Comparison of ENCODE assay signal across 20 cellular contexts in genomic region chr21:46406001-46406400, GRCh38. TPM values are rescaled to one million over a fixed set of nuclear protein-coding genes. Genes with fewer than 3 reads are reported as not detected.
DNase-seq lines count a peak whose midpoint lies in the region; ATAC-seq and TF ChIP-seq lines count a peak whose summit lies in the region.
"Had no signal": no experiment of that assay in that cellular context is flagged by ENCODE, and none has a peak within 500 bp of the region (broad histone marks: within the 10 kb centered on the region; RNA-seq: fewer than 3 reads in every experiment).

No MANE protein-coding gene starts in this region.

- H3K27ac Mint-ChIP-seq in activated T-cell treated with anti-CD3 and anti-CD28 coated beads, Interleukin-2, amount 50 U/mL, for 72 hours: peak overlapping the region; percentile 54
- peak overlapping the region; percentile 10 for H3K27ac Mint-ChIP-seq in CD4-positive, alpha-beta T cell
- no peak overlapping the region for H3K27ac Mint-ChIP-seq in chondrocyte (ENCODE audit: unreplicated experiment)
- H3K27ac Mint-ChIP-seq in naive thymus-derived CD8-positive, alpha-beta T cell: peak overlapping the region in 7 of 10 donors; percentile 4 to 88 (median 39)

- no peaks in the 10 kb centered on the region for H3K4me1 Mint-ChIP-seq in activated T-cell treated with anti-CD3 and anti-CD28 coated beads, Interleukin-2, amount 50 U/mL, for 72 hours (ENCODE audit: low read depth)
- H3K4me1 Mint-ChIP-seq in CD4-positive, alpha-beta T cell (ENCODE audit: low read depth): no peaks in the 10 kb centered on the region
- no peaks in the 10 kb centered on the region for H3K4me1 Mint-ChIP-seq in chondrocyte (ENCODE audit: low read depth)
- H3K4me1 Mint-ChIP-seq in naive thymus-derived CD8-positive, alpha-beta T cell: peaks cover 0 to 7% (median 5%) of the 10 kb centered on the region in 4 donors

- DNase-seq in activated T-cell treated with anti-CD3 and anti-CD28 coated beads, Interleukin-2, amount 50 U/mL, for 72 hours: no peak
- no peak for DNase-seq in activated T-cell treated with anti-CD3 and anti-CD28 coated beads, Interleukin-2, amount 50 U/mL, for 48 hours
- DNase-seq in CD4-positive, alpha-beta T cell: no peak
- DNase-seq in chondrocyte (ENCODE audit: low spot score): peak; percentile 13
- DNase-seq in naive thymus-derived CD8-positive, alpha-beta T cell: no peak
- DNase-seq in upper lobe of right lung: no peak
- DNase-seq in ureter (ENCODE audit: low spot score): no peak
- DNase-seq: GM23248; IMR-90; NCI-H1105 treated with DMSO at 0.1 percent for 48 hours; NCI-H2029 treated with DMSO at 0.1 percent for 48 hours; NCI-H226; NCI-H510A treated with DMSO at 0.1 percent for 48 hours; NCI-H774; NK-92 treated with Interleukin-12 subunit alpha and Interleukin-12 subunit beta, amount 100 ng/mL, for 24 hours had no signal

- POLR2A ChIA-PET in CD4-positive, alpha-beta T cell (lab: Charles Lee): no interaction called here
- POLR2A ChIA-PET in naive thymus-derived CD8-positive, alpha-beta T cell (lab: Charles Lee): no interaction called here

- no peaks in the 10 kb centered on the region for H3K27me3 Mint-ChIP-seq in activated T-cell treated with anti-CD3 and anti-CD28 coated beads, Interleukin-2, amount 50 U/mL, for 72 hours (ENCODE audit: low read depth)
- H3K27me3 Mint-ChIP-seq in CD4-positive, alpha-beta T cell: no peaks in the 10 kb centered on the region
- no peaks in the 10 kb centered on the region for H3K27me3 Mint-ChIP-seq in chondrocyte (ENCODE audit: low read depth)
- no peaks in the 10 kb centered on the region for H3K27me3 Mint-ChIP-seq in naive thymus-derived CD8-positive, alpha-beta T cell

- intact Hi-C loops in CD4-positive, alpha-beta T cell (cut with DNase I, micrococcal nuclease): no loop called here
- intact Hi-C loops in upper lobe of right lung (cut with DNase I): no loop called here

- no peak overlapping the region for H3K27ac ChIP-seq in CD4-positive, alpha-beta T cell (ENCODE audit: low read depth, low read length)
- H3K27ac ChIP-seq in upper lobe of right lung: no peak overlapping the region
- H3K27ac ChIP-seq: 22Rv1; BLaER1 treated with 17β-estradiol and CSF1 and Interleukin-3, amounts not matched to agents 10 nM and 100 nM; GM23248; RWPE1 had no signal

- no peaks in the 10 kb centered on the region for H3K27me3 ChIP-seq in CD4-positive, alpha-beta T cell (ENCODE audit: control insufficient read depth, insufficient read depth, low read length)
- no peaks in the 10 kb centered on the region for H3K27me3 ChIP-seq in upper lobe of right lung
- H3K27me3 ChIP-seq: BLaER1 treated with 17β-estradiol and CSF1 and Interleukin-3, amounts not matched to agents 10 nM and 100 nM had no signal

- no peaks in the 10 kb centered on the region for H3K4me1 ChIP-seq in upper lobe of right lung
- H3K4me1 ChIP-seq: HAP-1 had no signal

- no peak overlapping the region for H3K4me3 Mint-ChIP-seq in activated T-cell treated with anti-CD3 and anti-CD28 coated beads, Interleukin-2, amount 50 U/mL, for 72 hours
- no peak overlapping the region for H3K4me3 Mint-ChIP-seq in CD4-positive, alpha-beta T cell
- H3K4me3 Mint-ChIP-seq in chondrocyte (ENCODE audit: unreplicated experiment): no peak overlapping the region
- no peak overlapping the region for H3K4me3 Mint-ChIP-seq in naive thymus-derived CD8-positive, alpha-beta T cell

- H3K4me3 ChIP-seq in upper lobe of right lung: no peak overlapping the region
- H3K4me3 ChIP-seq: BLaER1 treated with 17β-estradiol and CSF1 and Interleukin-3, amounts not matched to agents 10 nM and 100 nM; GM23248; HAP-1 had no signal

- no peak for ATAC-seq in activated T-cell treated with anti-CD3 and anti-CD28 coated beads, Interleukin-2, amount 50 U/mL, for 72 hours (replicated peaks in 1 of 2)
- ATAC-seq in CD4-positive, alpha-beta T cell (ENCODE audit: poor library complexity): no peak
- no peak for ATAC-seq in naive thymus-derived CD8-positive, alpha-beta T cell
- ATAC-seq in HG03342 (IDR thresholded peaks at IDR 0.05; ENCODE audit: unreplicated experiment) (no peak), upper lobe of right lung (no peak)

- no peaks in the 10 kb centered on the region for H3K9me3 ChIP-seq in CD4-positive, alpha-beta T cell (ENCODE audit: control insufficient read depth, low read length)
- no peaks in the 10 kb centered on the region for H3K9me3 ChIP-seq in upper lobe of right lung
- H3K9me3 ChIP-seq: BLaER1 treated with 17β-estradiol and CSF1 and Interleukin-3, amounts not matched to agents 10 nM and 100 nM; HAP-1 had no signal

- no peaks in the 10 kb centered on the region for H3K9me3 Mint-ChIP-seq in activated T-cell treated with anti-CD3 and anti-CD28 coated beads, Interleukin-2, amount 50 U/mL, for 72 hours
- H3K9me3 Mint-ChIP-seq in CD4-positive, alpha-beta T cell: no peaks in the 10 kb centered on the region
- H3K9me3 Mint-ChIP-seq in chondrocyte (ENCODE audit: low read depth): no peaks in the 10 kb centered on the region
- H3K9me3 Mint-ChIP-seq in naive thymus-derived CD8-positive, alpha-beta T cell: no peaks in the 10 kb centered on the region

- peaks cover 8 to 16% of the 10 kb centered on the region in 2 donors for H3K36me3 Mint-ChIP-seq in activated T-cell treated with anti-CD3 and anti-CD28 coated beads, Interleukin-2, amount 50 U/mL, for 72 hours (ENCODE audit: insufficient read depth in 2 of 2)
- H3K36me3 Mint-ChIP-seq in CD4-positive, alpha-beta T cell (ENCODE audit: low read depth): peaks cover 51% of the 10 kb centered on the region
- peaks cover 28% of the 10 kb centered on the region for H3K36me3 Mint-ChIP-seq in chondrocyte (ENCODE audit: low read depth)
- peaks cover 0 to 44% (median 12%) of the 10 kb centered on the region in 3 donors for H3K36me3 Mint-ChIP-seq in naive thymus-derived CD8-positive, alpha-beta T cell

- CTCF ChIA-PET in CD4-positive, alpha-beta T cell (lab: Charles Lee): no interaction called here

- TF ChIP-seq CTCF in CD4-positive, alpha-beta T cell (IDR thresholded peaks at IDR 0.05): no peak
- TF ChIP-seq CTCF in chondrocyte (IDR thresholded peaks at IDR 0.05) (no peak), upper lobe of right lung (IDR thresholded peaks at IDR 0.05) (no peak)

- H3K36me3 ChIP-seq in upper lobe of right lung: peaks cover 25% of the 10 kb centered on the region

RNA-seq across cellular contexts. Expression of gene DIP2A, which starts 52.7 kb away (rescaled TPM):
- 10 to 100 TPM; 50.1 to 53.4 TPM for total RNA-seq in activated T-cell treated with anti-CD3 and anti-CD28 coated beads, Interleukin-2, amount 50 U/mL, for 72 hours
- 10 to 100 TPM; 61.2 to 66.1 TPM for total RNA-seq in CD4-positive, alpha-beta T cell
- total RNA-seq in chondrocyte (27.9 to 37.0 TPM (median 30.3 TPM) in 3 replicates), upper lobe of right lung (35.6 TPM), ureter (52.9 TPM)
- 100 to 1,000 TPM; 158 to 163 TPM for total RNA-seq in naive thymus-derived CD8-positive, alpha-beta T cell
- 10 to 100 TPM; 26.8 to 33.6 (median 28.6) TPM for polyA plus RNA-seq in naive thymus-derived CD8-positive, alpha-beta T cell
